22 cellular contexts compared by ENCODE assay signal in the genomic region with DNA sequence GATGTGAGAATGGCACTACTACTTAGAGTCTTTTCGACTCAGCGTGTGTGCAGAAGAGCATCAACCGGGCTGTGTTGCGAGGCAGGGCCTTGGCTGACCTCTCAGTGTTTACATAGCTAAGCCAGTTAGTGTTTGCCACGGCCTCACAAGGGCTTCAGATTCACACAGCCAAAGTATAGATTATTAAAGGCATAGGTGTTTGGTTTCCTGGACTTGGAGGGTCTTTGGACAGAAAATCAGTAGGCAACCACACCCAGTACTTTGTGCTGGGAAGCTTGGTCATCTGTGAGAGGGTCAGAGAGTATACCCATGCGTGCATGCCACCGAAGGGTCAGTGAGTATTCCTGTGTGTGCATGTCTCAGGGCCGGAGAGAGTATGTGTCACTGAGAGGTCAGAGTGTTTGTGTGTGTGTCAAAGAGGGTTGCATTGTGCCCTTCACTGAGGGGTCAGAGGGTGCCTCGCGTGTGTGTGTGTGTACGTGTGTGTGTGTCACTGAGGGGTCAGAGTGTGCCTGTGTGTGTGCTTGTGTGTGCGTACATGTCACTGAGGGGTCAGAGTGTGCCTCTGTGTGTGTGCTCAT.
DNase-seq lines count a peak whose midpoint lies in the region; ATAC-seq, FAIRE-seq and TF ChIP-seq lines count a peak whose summit lies in the region.
"Had no signal": no experiment of that assay in that cellular context is flagged by ENCODE, and none has a peak within 500 bp of the region (broad histone marks: within the 10 kb centered on the region; RNA-seq: fewer than 3 reads in every experiment).

No MANE protein-coding gene starts in this region.

- peak overlapping the region; percentile 48 for H3K27ac Mint-ChIP-seq in activated naive CD8-positive, alpha-beta T cell
- H3K27ac Mint-ChIP-seq in activated naive CD8-positive, alpha-beta T cell treated with anti-CD3 and anti-CD28 coated beads for 36 hours = no peak overlapping the region
- H3K27ac Mint-ChIP-seq in activated T-cell treated with anti-CD3 and anti-CD28 coated beads, Interleukin-2, amount 50 U/mL, for 24 hours = no peak overlapping the region

- H3K4me1 Mint-ChIP-seq in activated naive CD8-positive, alpha-beta T cell (ENCODE audit: low read depth) = no peaks in the 10 kb centered on the region
- peaks cover 2% of the 10 kb centered on the region for H3K4me1 Mint-ChIP-seq in activated naive CD8-positive, alpha-beta T cell treated with anti-CD3 and anti-CD28 coated beads for 36 hours
- H3K4me1 Mint-ChIP-seq in activated T-cell treated with anti-CD3 and anti-CD28 coated beads, Interleukin-2, amount 50 U/mL, for 24 hours (ENCODE audit: low read depth) = peaks cover 16% of the 10 kb centered on the region

- H3K27me3 Mint-ChIP-seq in activated naive CD8-positive, alpha-beta T cell = no peaks in the 10 kb centered on the region
- no peaks in the 10 kb centered on the region for H3K27me3 Mint-ChIP-seq in activated naive CD8-positive, alpha-beta T cell treated with anti-CD3 and anti-CD28 coated beads for 36 hours
- no peaks in the 10 kb centered on the region for H3K27me3 Mint-ChIP-seq in activated T-cell treated with anti-CD3 and anti-CD28 coated beads, Interleukin-2, amount 50 U/mL, for 24 hours

- H3K9me3 Mint-ChIP-seq in activated naive CD8-positive, alpha-beta T cell (ENCODE audit: low read depth) = no peaks in the 10 kb centered on the region
- H3K9me3 Mint-ChIP-seq in activated naive CD8-positive, alpha-beta T cell treated with anti-CD3 and anti-CD28 coated beads for 36 hours = no peaks in the 10 kb centered on the region
- no peaks in the 10 kb centered on the region for H3K9me3 Mint-ChIP-seq in activated T-cell treated with anti-CD3 and anti-CD28 coated beads, Interleukin-2, amount 50 U/mL, for 24 hours

- peak; percentile 90 to 96 (median 94) for ATAC-seq in right lobe of liver
- ATAC-seq in left ventricle myocardium superior = no peak
- no peak for ATAC-seq in GM18907 (IDR thresholded peaks at IDR 0.05; ENCODE audit: unreplicated experiment)
- ATAC-seq: gastrocnemius medialis, mucosa of descending colon had no signal

- H3K27me3 ChIP-seq in bronchial epithelial cell (ENCODE audit: control insufficient read depth, insufficient read depth, low read length) = no peaks in the 10 kb centered on the region
- no peaks in the 10 kb centered on the region for H3K27me3 ChIP-seq in right lobe of liver
- H3K27me3 ChIP-seq: adrenal gland, gastrocnemius medialis, spleen had no signal

- no peak overlapping the region for H3K4me3 Mint-ChIP-seq in activated naive CD8-positive, alpha-beta T cell
- H3K4me3 Mint-ChIP-seq in activated naive CD8-positive, alpha-beta T cell treated with anti-CD3 and anti-CD28 coated beads for 36 hours = no peak overlapping the region
- H3K4me3 Mint-ChIP-seq in activated T-cell treated with anti-CD3 and anti-CD28 coated beads, Interleukin-2, amount 50 U/mL, for 24 hours = no peak overlapping the region

- peaks cover 30% of the 10 kb centered on the region for H3K36me3 Mint-ChIP-seq in activated naive CD8-positive, alpha-beta T cell
- peaks cover 22% of the 10 kb centered on the region for H3K36me3 Mint-ChIP-seq in activated naive CD8-positive, alpha-beta T cell treated with anti-CD3 and anti-CD28 coated beads for 36 hours
- H3K36me3 Mint-ChIP-seq in activated T-cell treated with anti-CD3 and anti-CD28 coated beads, Interleukin-2, amount 50 U/mL, for 24 hours (ENCODE audit: low read depth) = peaks cover 93% of the 10 kb centered on the region

- H3K27ac ChIP-seq in right lobe of liver = peak overlapping the region in 1 of 3 donors; percentile 48
- H3K27ac ChIP-seq: adrenal gland, C4-2B, gastrocnemius medialis, spleen had no signal

- H3K4me3 ChIP-seq in bronchial epithelial cell (ENCODE audit: low read depth, low read length) (no peak overlapping the region), right lobe of liver (no peak overlapping the region)
- H3K4me3 ChIP-seq: adrenal gland, gastrocnemius medialis, mucosa of descending colon, spleen had no signal

- TF ChIP-seq CTCF in bronchial epithelial cell (IDR thresholded peaks at IDR 0.05; ENCODE audit: insufficient read depth, low read length, severe bottlenecking) (no peak), right lobe of liver (IDR thresholded peaks at IDR 0.05) (no peak)

- no peak for TF ChIP-seq POLR2A in right lobe of liver (IDR thresholded peaks at IDR 0.05)

- peak; percentile 13 for FAIRE-seq in bronchial epithelial cell (lab: Jason Lieb, UNC)
- FAIRE-seq: D721Med had no signal

- peaks cover 0 to 7% (median 0%) of the 10 kb centered on the region in 4 donors for H3K4me1 ChIP-seq in right lobe of liver
- H3K4me1 ChIP-seq: adrenal gland, spleen had no signal

- intact Hi-C loops in right lobe of liver (cut with DNase I) (no loop called here), left ventricle myocardium superior (cut with micrococcal nuclease) (no loop called here)

- no peaks in the 10 kb centered on the region for H3K9me3 ChIP-seq in right lobe of liver
- H3K9me3 ChIP-seq: adrenal gland, gastrocnemius medialis, mucosa of descending colon, spleen had no signal

- 27% methylated on average over 11 of the region's 12 CpGs for WGBS in right lobe of liver (ENCODE audit: insufficient coverage, low coverage, low lambda C conversion rate, missing lambda C conversion rate)

- peaks cover 19% of the 10 kb centered on the region for H3K36me3 ChIP-seq in bronchial epithelial cell (ENCODE audit: control insufficient read depth, insufficient read depth, low read length)
- peaks cover 0 to 47% (median 18%) of the 10 kb centered on the region in 4 donors for H3K36me3 ChIP-seq in right lobe of liver

- DNase-seq in activated naive CD8-positive, alpha-beta T cell treated with anti-CD3 and anti-CD28 coated beads for 36 hours = no peak
- DNase-seq in bronchial epithelial cell (ENCODE audit: low read depth) (no peak), right lobe of liver (peak; percentile 56 to 66 (median 59)), left ventricle myocardium superior (no peak), dermis blood vessel endothelial cell (no peak)
- DNase-seq in activated T-cell treated with anti-CD3 and anti-CD28 coated beads, Interleukin-2, amount 50 U/mL, for 24 hours = no peak
- DNase-seq: ACHN; adrenal gland; erythroblast; gastrocnemius medialis; mucosa of descending colon; MV-4-11; NCI-H1694; nucleus accumbens; retina; Right ventricle myocardium superior; spleen; stimulated activated CD4-positive, alpha-beta T cell treated with anti-CD3 and anti-CD28 coated beads, Interleukin-4, amount 100 ng/mL, for 24 hours had no signal

Comparison
In these comparisons a context has a peak if more than half of its experiments do, and no peak if none do; other contexts are left out.
1. DNase-seq: peak in right lobe of liver (3 of 3); none in activated naive CD8-positive, alpha-beta T cell treated with anti-CD3 and anti-CD28 coated beads for 36 hours (single experiment), bronchial epithelial cell (single experiment), activated T-cell treated with anti-CD3 and anti-CD28 coated beads, Interleukin-2, amount 50 U/mL, for 24 hours (single experiment), left ventricle myocardium superior (single experiment) and dermis blood vessel endothelial cell (single experiment).
2. ATAC-seq: peak in right lobe of liver (4 of 4); none in left ventricle myocardium superior (single experiment) and GM18907 (single experiment).